In the genomic region with DNA sequence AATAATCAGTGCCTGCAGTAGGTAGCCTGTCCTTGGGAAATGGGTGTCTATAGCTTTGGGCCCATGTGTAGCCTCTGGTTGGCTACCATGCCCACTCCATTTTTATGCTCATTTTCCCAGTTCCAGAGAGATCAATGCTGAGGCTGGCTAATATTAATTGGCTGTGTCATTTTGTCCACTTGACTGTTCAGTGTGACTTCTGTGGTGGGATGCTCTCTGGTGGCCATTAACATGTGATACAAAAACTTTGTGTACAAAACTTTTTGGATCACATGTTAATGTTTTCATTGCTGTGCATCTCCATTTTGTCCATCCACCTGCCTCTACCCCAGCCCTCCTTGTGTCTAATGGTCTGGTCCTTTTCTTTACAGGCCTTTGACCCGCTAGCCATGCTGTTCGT, we compare ENCODE assay signal across 17 cellular contexts. TPM values are rescaled to one million over a fixed set of nuclear protein-coding genes. Genes with fewer than 3 reads are reported as not detected.
DNase-seq lines count a peak whose midpoint lies in the region; ATAC-seq and TF ChIP-seq lines count a peak whose summit lies in the region.
"Had no signal": no experiment of that assay in that cellular context is flagged by ENCODE, and none has a peak within 500 bp of the region (broad histone marks: within the 10 kb centered on the region; RNA-seq: fewer than 3 reads in every experiment).

No MANE protein-coding gene starts in this region.

- H3K27me3 ChIP-seq in left ventricle myocardium inferior (ENCODE audit: low read depth): no peaks in the 10 kb centered on the region
- H3K27me3 ChIP-seq in heart left ventricle: no peaks in the 10 kb centered on the region
- no peaks in the 10 kb centered on the region for H3K27me3 ChIP-seq in OCI-LY1 (ENCODE audit: insufficient read depth, low read length)
- H3K27me3 ChIP-seq in tibial nerve: no peaks in the 10 kb centered on the region

- no peak overlapping the region for H3K27ac ChIP-seq in left ventricle myocardium inferior (replicated peaks)
- no peak overlapping the region for H3K27ac ChIP-seq in heart left ventricle
- no peak overlapping the region for H3K27ac ChIP-seq in OCI-LY1 (ENCODE audit: low read depth, low read length, poor library complexity, severe bottlenecking)
- H3K27ac ChIP-seq in tibial nerve: no peak overlapping the region

- H3K4me3 ChIP-seq in left ventricle myocardium inferior (no peak overlapping the region), heart left ventricle (no peak overlapping the region), OCI-LY1 (ENCODE audit: low read depth, low read length, poor library complexity, severe bottlenecking) (no peak overlapping the region), fibroblast of mammary gland (ENCODE audit: control insufficient read depth, low read depth, low read length) (no peak overlapping the region), tibial nerve (no peak overlapping the region)

- intact Hi-C loops in left ventricle myocardium inferior (cut with micrococcal nuclease): loop anchor here (10.0 kb wide), 1 partner anchor 356 kb away; no protein-coding TSS in a partner anchor
- intact Hi-C loops in heart left ventricle (cut with DNase I): loop anchor here in 1 of 10 donors (10.0 kb wide), 1 partner anchor 184 kb away; no protein-coding TSS in a partner anchor

- H3K9ac ChIP-seq in OCI-LY1 (ENCODE audit: low read length): no peak overlapping the region

- 92 to 100% (median 96%) methylated on average over 2 of the region's 2 CpGs for WGBS in heart left ventricle, 4 donors
- WGBS in tibial nerve, 2 donors: 93 to 94% methylated on average over 2 of the region's 2 CpGs

- no peak for TF ChIP-seq POLR2A in heart left ventricle (IDR thresholded peaks at IDR 0.05)
- TF ChIP-seq POLR2A in tibial nerve (IDR thresholded peaks at IDR 0.05): no peak

- H3K9me2 ChIP-seq in OCI-LY1 (ENCODE audit: low read depth, low read length): no peaks in the 10 kb centered on the region

- TF ChIP-seq CTCF in left ventricle myocardium inferior (IDR thresholded peaks at IDR 0.05; ENCODE audit: borderline replicate concordance): peak; percentile 37
- TF ChIP-seq CTCF in heart left ventricle (IDR thresholded peaks at IDR 0.05): peak in 5 of 12 donors; percentile 21 to 46 (median 34)
- peak; percentile 9; the same call in 1 of the 2 replicates for TF ChIP-seq CTCF in OCI-LY1 (IDR thresholded peaks at IDR 0.05; ENCODE audit: low read length)
- no peak for TF ChIP-seq CTCF in fibroblast of mammary gland (conservative IDR thresholded peaks at IDR 0.05; ENCODE audit: control insufficient read depth, insufficient read depth, low read depth, low read length)
- peak in 3 of 5 experiments; percentile 17 to 52 (median 24) for TF ChIP-seq CTCF in tibial nerve (IDR thresholded peaks at IDR 0.05)

- no peaks in the 10 kb centered on the region for H3K79me2 ChIP-seq in OCI-LY1 (ENCODE audit: insufficient read depth, low read length)

- peaks cover 10% of the 10 kb centered on the region for H3K9me3 ChIP-seq in left ventricle myocardium inferior (replicated peaks)
- H3K9me3 ChIP-seq in heart left ventricle: peaks cover 0 to 9% (median 0%) of the 10 kb centered on the region in 12 donors
- H3K9me3 ChIP-seq in OCI-LY1 (ENCODE audit: low read length): no peaks in the 10 kb centered on the region
- H3K9me3 ChIP-seq in tibial nerve: no peaks in the 10 kb centered on the region

- H3K36me3 ChIP-seq in left ventricle myocardium inferior: no peaks in the 10 kb centered on the region
- H3K36me3 ChIP-seq in heart left ventricle: no peaks in the 10 kb centered on the region
- H3K36me3 ChIP-seq in OCI-LY1 (ENCODE audit: insufficient read depth, low read length): no peaks in the 10 kb centered on the region
- no peaks in the 10 kb centered on the region for H3K36me3 ChIP-seq in tibial nerve

- no peak for ATAC-seq in heart left ventricle
- no peak for ATAC-seq in HG03469 (IDR thresholded peaks at IDR 0.05; ENCODE audit: unreplicated experiment)
- ATAC-seq in HG03135 (IDR thresholded peaks at IDR 0.05; ENCODE audit: unreplicated experiment): no peak
- ATAC-seq: Panc1 had no signal

- no peak overlapping the region for H3K4me2 ChIP-seq in OCI-LY1 (ENCODE audit: low read length)

- H3K4me1 ChIP-seq in left ventricle myocardium inferior (no peaks in the 10 kb centered on the region), heart left ventricle (no peaks in the 10 kb centered on the region), OCI-LY1 (ENCODE audit: insufficient read depth, low read length, severe bottlenecking) (no peaks in the 10 kb centered on the region), tibial nerve (peaks cover 0 to 9% (median 0%) of the 10 kb centered on the region in 4 donors)

- no peak for DNase-seq in left ventricle myocardium inferior
- no peak for DNase-seq in heart left ventricle
- DNase-seq in fibroblast of mammary gland (ENCODE audit: low read depth): peak; percentile 22
- DNase-seq in tibial nerve (ENCODE audit: low spot score in 2 of 2): no peak
- no peak for DNase-seq in RPMI8226
- DNase-seq: activated gamma-delta T cell; amniotic stem cell; endodermal cell; hippocampal formation; KG1; NCI-H1105; NCI-H526 treated with DMSO at 0.1 percent for 48 hours; stimulated activated CD4-positive, alpha-beta T cell treated with anti-CD3 and anti-CD28 coated beads, Interleukin-12 subunit alpha, Interleukin-12 subunit beta, amount 100 ng/mL, for 4 hours had no signal

- H2AFZ ChIP-seq in OCI-LY1 (ENCODE audit: low read length): no peak overlapping the region

- H4K20me1 ChIP-seq in OCI-LY1 (ENCODE audit: insufficient read depth, low read length): no peaks in the 10 kb centered on the region

- TF ChIP-seq EP300 in tibial nerve (IDR thresholded peaks at IDR 0.05): no peak

- no peaks in the 10 kb centered on the region for H3F3A ChIP-seq in OCI-LY1 (ENCODE audit: insufficient read depth, low read length)

RNA-seq across cellular contexts. Expression of a gene that starts 22.7 kb away (rescaled TPM):
- total RNA-seq in left ventricle myocardium inferior (375 TPM), heart left ventricle (1,000 to 10,000 TPM in 1 of 9 donors, 100 to 1,000 TPM in 8; 249 to 1,163 (median 387) TPM), tibial nerve (1,000 to 10,000 TPM; 6,350 to 8,587 (median 8,002) TPM)
- polyA plus RNA-seq in heart left ventricle: 100 to 1,000 TPM; 267 to 456 TPM

RNA-seq across cellular contexts. Expression of a gene that starts 49.3 kb away (rescaled TPM):
- total RNA-seq in left ventricle myocardium inferior (4.0 TPM), heart left ventricle (1 to 10 TPM; 2.7 to 6.0 (median 4.6) TPM), tibial nerve (10 to 100 TPM; 12.9 to 17.5 (median 16.0) TPM)
- polyA plus RNA-seq in heart left ventricle: 1 to 10 TPM; 1.8 to 3.0 TPM

Comparison
In these comparisons a context has a peak if more than half of its experiments do, and no peak if none do; other contexts are left out.
1. RNA of a gene that starts 22.7 kb away (total RNA-seq): 6,350 to 8,587 TPM in tibial nerve; 249 to 1,163 TPM in heart left ventricle and 375 TPM in left ventricle myocardium inferior (single experiment); every median in the first group is over 4 times any median in the second.